24 cellular contexts compared by ENCODE assay signal in genomic region chr12:62301080-62301798, GRCh38. TPM values are rescaled to one million over a fixed set of nuclear protein-coding genes. Genes with fewer than 3 reads are reported as not detected.
A peak's percentile ranks its signal among the peaks of the same experiment; 100 is the strongest.
DNase-seq lines count a peak whose midpoint lies in the region; ATAC-seq and TF ChIP-seq lines count a peak whose summit lies in the region.
"Had no signal": no experiment of that assay in that cellular context is flagged by ENCODE, and none has a peak within 500 bp of the region (broad histone marks: within the 10 kb centered on the region; RNA-seq: fewer than 3 reads in every experiment).

No MANE protein-coding gene starts in this region.

- peak overlapping the region; percentile 17 for H3K27ac Mint-ChIP-seq in activated CD4-positive, alpha-beta T cell treated with anti-CD3 and anti-CD28 coated beads, Interleukin-2, amount 10 ng/mL, durations not matched to agents 24 days and 14 days
- peak overlapping the region; percentile 68 to 70 for H3K27ac Mint-ChIP-seq in effector memory CD8-positive, alpha-beta T cell
- H3K27ac Mint-ChIP-seq: activated CD8-positive, alpha-beta memory T cell treated with anti-CD3 and anti-CD28 coated beads, Interleukin-2, amount 10 ng/mL, durations not matched to agents 7 days and 5 days; brain; WTC11 had no signal

- peaks cover 39% of the 10 kb centered on the region for H3K4me1 Mint-ChIP-seq in activated CD4-positive, alpha-beta T cell treated with anti-CD3 and anti-CD28 coated beads, Interleukin-2, amount 10 ng/mL, durations not matched to agents 24 days and 14 days
- H3K4me1 Mint-ChIP-seq in effector memory CD8-positive, alpha-beta T cell (ENCODE audit: low read depth in 2 of 2), result peaks cover 39 to 64% of the 10 kb centered on the region in 2 donors
- H3K4me1 Mint-ChIP-seq: WTC11 had no signal

- peaks cover 26% of the 10 kb centered on the region for H3K9me3 Mint-ChIP-seq in activated CD4-positive, alpha-beta T cell treated with anti-CD3 and anti-CD28 coated beads, Interleukin-2, amount 10 ng/mL, durations not matched to agents 24 days and 14 days
- peaks cover 0 to 2% of the 10 kb centered on the region in 2 donors for H3K9me3 Mint-ChIP-seq in effector memory CD8-positive, alpha-beta T cell

- H3K27me3 ChIP-seq in breast epithelium (no peaks in the 10 kb centered on the region), stomach (no peaks in the 10 kb centered on the region)
- H3K27me3 ChIP-seq: ovary, Peyer's patch had no signal

- DNase-seq in activated CD4-positive, alpha-beta T cell treated with anti-CD3 and anti-CD28 coated beads, Interleukin-2, amount 10 ng/mL, durations not matched to agents 24 days and 14 days, result no peak
- DNase-seq in activated CD4-positive, alpha-beta T cell treated with anti-CD3 and anti-CD28 coated beads, Interleukin-2, amount 50 U/mL, for 1 hour, result no peak
- DNase-seq in effector memory CD8-positive, alpha-beta T cell, result no peak
- no peak for DNase-seq in breast epithelium (ENCODE audit: low spot score in 2 of 2)
- DNase-seq in stomach, result no peak
- DNase-seq: activated CD8-positive, alpha-beta memory T cell treated with anti-CD3 and anti-CD28 coated beads, Interleukin-2, amount 10 ng/mL, durations not matched to agents 7 days and 5 days; activated effector memory CD4-positive, alpha-beta T cell treated with anti-CD3 and anti-CD28 coated beads, Interleukin-2, amount 50 U/mL, for 16 hours; Karpas-422; left cardiac atrium; natural killer cell; NCI-H1105; NCI-H2029 treated with DMSO at 0.1 percent for 48 hours; ovary; Peyer's patch; right cardiac atrium; stimulated activated CD4-positive, alpha-beta T cell treated with anti-CD3 and anti-CD28 coated beads, Interleukin-15, amount 100 ng/mL, for 24 hours; T-helper 2 cell had no signal

- H3K27me3 Mint-ChIP-seq in activated CD4-positive, alpha-beta T cell treated with anti-CD3 and anti-CD28 coated beads, Interleukin-2, amount 10 ng/mL, durations not matched to agents 24 days and 14 days, result no peaks in the 10 kb centered on the region
- H3K27me3 Mint-ChIP-seq in effector memory CD8-positive, alpha-beta T cell, result no peaks in the 10 kb centered on the region
- H3K27me3 Mint-ChIP-seq: activated CD8-positive, alpha-beta memory T cell treated with anti-CD3 and anti-CD28 coated beads, Interleukin-2, amount 10 ng/mL, durations not matched to agents 7 days and 5 days had no signal

- H3K36me3 ChIP-seq in breast epithelium (peaks cover 4% of the 10 kb centered on the region), stomach (peaks cover 10 to 68% (median 65%) of the 10 kb centered on the region in 4 donors)
- H3K36me3 ChIP-seq: ovary had no signal

- H3K36me3 Mint-ChIP-seq in activated CD4-positive, alpha-beta T cell treated with anti-CD3 and anti-CD28 coated beads, Interleukin-2, amount 10 ng/mL, durations not matched to agents 24 days and 14 days (ENCODE audit: low read depth), result peaks cover 84% of the 10 kb centered on the region
- H3K36me3 Mint-ChIP-seq in effector memory CD8-positive, alpha-beta T cell (ENCODE audit: insufficient read depth), result peaks cover 57% of the 10 kb centered on the region

- no peak for TF ChIP-seq POLR2A in breast epithelium (IDR thresholded peaks at IDR 0.05)
- TF ChIP-seq POLR2A in stomach (IDR thresholded peaks at IDR 0.05), result no peak

- H3K4me1 ChIP-seq in breast epithelium, result no peaks in the 10 kb centered on the region
- H3K4me1 ChIP-seq in stomach, result peaks cover 0 to 5% (median 2%) of the 10 kb centered on the region in 4 donors
- H3K4me1 ChIP-seq: A549, Peyer's patch had no signal

- no peak for TF ChIP-seq EP300 in stomach (IDR thresholded peaks at IDR 0.05)

- intact Hi-C loops in activated CD4-positive, alpha-beta T cell treated with anti-CD3 and anti-CD28 coated beads, Interleukin-2, amount 10 ng/mL, durations not matched to agents 24 days and 14 days (cut with micrococcal nuclease), result loop anchor here (5.0 kb wide), 1 partner anchor 34 kb away; no protein-coding TSS in a partner anchor
- intact Hi-C loops in breast epithelium (cut with DNase I; ENCODE audit: low total_unique reads), result no loop called here
- intact Hi-C loops in stomach (cut with DNase I; ENCODE audit: low total_unique reads), result no loop called here

- H3K4me3 Mint-ChIP-seq in activated CD4-positive, alpha-beta T cell treated with anti-CD3 and anti-CD28 coated beads, Interleukin-2, amount 10 ng/mL, durations not matched to agents 24 days and 14 days, result no peak overlapping the region
- H3K4me3 Mint-ChIP-seq in effector memory CD8-positive, alpha-beta T cell, result peak overlapping the region in 1 of 2 donors; percentile 41
- H3K4me3 Mint-ChIP-seq: activated CD8-positive, alpha-beta memory T cell treated with anti-CD3 and anti-CD28 coated beads, Interleukin-2, amount 10 ng/mL, durations not matched to agents 7 days and 5 days; brain; natural killer cell; WTC11 had no signal

- ATAC-seq in GM19372 (IDR thresholded peaks at IDR 0.05; ENCODE audit: low read depth, unreplicated experiment) (peak; percentile 50), HG03354 (IDR thresholded peaks at IDR 0.05; ENCODE audit: poor library complexity, severe bottlenecking, unreplicated experiment) (peak; percentile 63), GM21717 (IDR thresholded peaks at IDR 0.05; ENCODE audit: unreplicated experiment) (no peak)
- ATAC-seq in effector memory CD8-positive, alpha-beta T cell (replicated peaks), result no peak
- ATAC-seq: A549; activated CD8-positive, alpha-beta memory T cell treated with anti-CD3 and anti-CD28 coated beads, Interleukin-2, amount 10 ng/mL, durations not matched to agents 7 days and 5 days; left cardiac atrium; natural killer cell; right cardiac atrium; WTC11 had no signal

- H3K9me3 ChIP-seq in breast epithelium (peaks cover 10 to 16% of the 10 kb centered on the region in 2 donors), stomach (peaks cover 0 to 8% (median 3%) of the 10 kb centered on the region in 4 donors)
- H3K9me3 ChIP-seq: Peyer's patch, thoracic aorta had no signal

- no peak overlapping the region for H3K27ac ChIP-seq in breast epithelium
- no peak overlapping the region for H3K27ac ChIP-seq in stomach
- H3K27ac ChIP-seq: A549, ovary, Peyer's patch, thoracic aorta had no signal

- WGBS in stomach, 5 donors, result 77 to 82% (median 82%) methylated on average over 6 of the region's 6 CpGs

- no peak overlapping the region for H3K4me3 ChIP-seq in breast epithelium
- H3K4me3 ChIP-seq in stomach, result no peak overlapping the region
- H3K4me3 ChIP-seq: A549, ovary, Peyer's patch, thoracic aorta had no signal

- TF ChIP-seq CTCF in breast epithelium (IDR thresholded peaks at IDR 0.05), result no peak
- no peak for TF ChIP-seq CTCF in stomach (IDR thresholded peaks at IDR 0.05)

RNA-seq across cellular contexts. Expression of gene USP15, which starts 41.0 kb away (rescaled TPM):
- 102 and 112 TPM in 2 replicates for total RNA-seq in activated CD4-positive, alpha-beta T cell treated with anti-CD3 and anti-CD28 coated beads, Interleukin-2, amount 10 ng/mL, durations not matched to agents 24 days and 14 days
- total RNA-seq in breast epithelium, result 100 to 1,000 TPM in 2 of 3 donors, 10 to 100 TPM in 1; 65.9 to 234 (median 110) TPM
- 100 to 1,000 TPM in 4 of 5 donors, 10 to 100 TPM in 1; 21.4 to 220 (median 119) TPM for total RNA-seq in stomach
- polyA plus RNA-seq in stomach, result 10 to 100 TPM; 16.6 to 36.5 (median 18.7) TPM

Comparison
In these comparisons a context has a peak if more than half of its experiments do, and no peak if none do; other contexts are left out.
1. ATAC-seq: peak in GM19372 (single experiment) and HG03354 (single experiment); none in effector memory CD8-positive, alpha-beta T cell (single experiment) and GM21717 (single experiment).